ENCODE assay signal across 16 cellular contexts in the genomic region with DNA sequence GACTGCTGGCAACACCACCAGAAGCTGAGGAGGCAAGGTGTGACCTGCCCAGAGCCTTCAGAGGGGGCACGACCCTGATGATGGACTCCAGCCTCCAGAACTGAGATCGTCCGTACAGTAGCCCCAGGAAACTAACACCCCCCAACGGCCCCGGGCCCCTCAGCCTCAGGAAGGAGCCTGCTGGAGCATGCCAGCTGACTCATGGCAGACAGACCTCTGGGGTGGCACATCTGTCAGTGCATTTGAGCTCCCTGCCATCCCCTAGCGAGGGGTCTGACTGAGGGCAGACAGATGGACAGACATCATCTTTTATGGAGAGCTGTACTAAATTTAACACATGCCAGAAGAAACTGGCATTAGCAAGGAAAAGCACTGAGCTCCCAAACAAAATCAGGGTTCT. TPM values are rescaled to one million over a fixed set of nuclear protein-coding genes. Genes with fewer than 3 reads are reported as not detected.
"Had no signal": no experiment of that assay in that cellular context is flagged by ENCODE, and none has a peak within 500 bp of the region (broad histone marks: within the 10 kb centered on the region; RNA-seq: fewer than 3 reads in every experiment).

No MANE protein-coding gene starts in this region.

RNA-seq across cellular contexts. Expression of a gene that starts 12.4 kb away (rescaled TPM):
- total RNA-seq: ascending aorta; T-helper 1 cell treated with Interleukin-12 subunit alpha and Interleukin-12 subunit beta and Interleukin-4 antibody, amounts not matched to agents 30 ng/mL and 1 ng/mL, for 36 hours; T-helper 2 cell treated with Interferon-gamma antibody and Interleukin-4, amounts not matched to agents 100 ng/mL and 5 ng/mL, for 36 hours had no signal

RNA-seq across cellular contexts. Expression of a gene that starts 22.0 kb away (rescaled TPM):
- total RNA-seq: activated CD4-positive, alpha-beta memory T cell treated with anti-CD3 and anti-CD28 coated beads, Interleukin-2, amount 10 ng/mL, durations not matched to agents 7 days and 5 days; activated CD4-positive, alpha-beta T cell treated with anti-CD3 and anti-CD28 coated beads for 36 hours; activated CD4-positive, alpha-beta T cell treated with anti-CD3 and anti-CD28 coated beads, Interleukin-2, amount 10 ng/mL, durations not matched to agents 7 days and 5 days; activated CD8-positive, alpha-beta memory T cell treated with anti-CD3 and anti-CD28 coated beads, Interleukin-2, amount 10 ng/mL, durations not matched to agents 7 days and 5 days; activated CD8-positive, alpha-beta T cell treated with anti-CD3 and anti-CD28 coated beads, Interleukin-2, amount 10 ng/mL, durations not matched to agents 7 days and 5 days; activated naive CD8-positive, alpha-beta T cell treated with anti-CD3 and anti-CD28 coated beads, Interleukin-2, amount 10 ng/mL, durations not matched to agents 7 days and 5 days; activated T-helper 2 cell treated with anti-CD3 and anti-CD28 coated beads, Interferon-gamma antibody, Interleukin-2, Interleukin-4, amounts not matched to agents 10 μg/mL and 5 μg/mL and 100 μg/mL, durations not matched to agents 14 hours and 24 hours and 36 hours; ascending aorta; breast epithelium; cardiac septum; cerebellum; T-cell; T-helper 1 cell treated with Interleukin-12 subunit alpha and Interleukin-12 subunit beta and Interleukin-4 antibody, amounts not matched to agents 30 ng/mL and 1 ng/mL, for 36 hours; T-helper 17 cell; T-helper 2 cell treated with Interferon-gamma antibody and Interleukin-4, amounts not matched to agents 100 ng/mL and 5 ng/mL, for 36 hours; WTC11 had no signal
